In genomic region chr1:40409467-40409866, GRCh38 we compare ENCODE assay signal across 29 cellular contexts. TPM values are rescaled to one million over a fixed set of nuclear protein-coding genes. Genes with fewer than 3 reads are reported as not detected.
DNase-seq lines count a peak whose midpoint lies in the region; ATAC-seq and TF ChIP-seq lines count a peak whose summit lies in the region.
"Had no signal": no experiment of that assay in that cellular context is flagged by ENCODE, and none has a peak within 500 bp of the region (broad histone marks: within the 10 kb centered on the region; RNA-seq: fewer than 3 reads in every experiment).

No MANE protein-coding gene starts in this region.

- no peaks in the 10 kb centered on the region for H3K27me3 ChIP-seq in endodermal cell (ENCODE audit: control insufficient read depth, insufficient read depth, low read length, poor library complexity, severe bottlenecking)
- H3K27me3 ChIP-seq in upper lobe of right lung = no peaks in the 10 kb centered on the region
- H3K27me3 ChIP-seq in left ventricle myocardium inferior (ENCODE audit: low read depth) = no peaks in the 10 kb centered on the region
- H3K27me3 ChIP-seq: left lung had no signal

- H3K9ac ChIP-seq in endodermal cell (ENCODE audit: extremely low read depth, low read length, poor library complexity, severe bottlenecking) = no peak overlapping the region
- H3K9ac ChIP-seq: GM23248 had no signal

- H3K27ac Mint-ChIP-seq in activated naive CD4-positive, alpha-beta T cell treated with anti-CD3 and anti-CD28 coated beads for 36 hours = peak overlapping the region; percentile 46
- H3K27ac Mint-ChIP-seq in T-cell (peak overlapping the region; percentile 18 to 31), endodermal cell (peak overlapping the region; percentile 53)
- H3K27ac Mint-ChIP-seq in stimulated activated effector memory CD8-positive, alpha-beta T cell treated with anti-CD3 and anti-CD28 coated beads, Interleukin-12 subunit alpha, Interleukin-12 subunit beta, amount 100 ng/mL, for 72 hours = peak overlapping the region; percentile 57
- H3K27ac Mint-ChIP-seq: HFFc6 had no signal

- peaks cover 46% of the 10 kb centered on the region for H3K36me3 ChIP-seq in endodermal cell (ENCODE audit: control insufficient read depth, insufficient read depth, low read length)
- peaks cover 49% of the 10 kb centered on the region for H3K36me3 ChIP-seq in upper lobe of right lung
- H3K36me3 ChIP-seq in left ventricle myocardium inferior = peaks cover 8% of the 10 kb centered on the region

- H3K4me3 Mint-ChIP-seq in activated naive CD4-positive, alpha-beta T cell treated with anti-CD3 and anti-CD28 coated beads for 36 hours = no peak overlapping the region
- no peak overlapping the region for H3K4me3 Mint-ChIP-seq in T-cell
- H3K4me3 Mint-ChIP-seq in endodermal cell = no peak overlapping the region
- H3K4me3 Mint-ChIP-seq in stimulated activated effector memory CD8-positive, alpha-beta T cell treated with anti-CD3 and anti-CD28 coated beads, Interleukin-12 subunit alpha, Interleukin-12 subunit beta, amount 100 ng/mL, for 72 hours = no peak overlapping the region
- H3K4me3 Mint-ChIP-seq: activated CD4-positive, alpha-beta memory T cell treated with anti-CD3 and anti-CD28 coated beads for 36 hours; CD4-positive, CD25-positive, alpha-beta regulatory T cell; HFFc6 had no signal

- ATAC-seq in T-cell (replicated peaks in 1 of 4) (no peak), upper lobe of right lung (no peak), GM21381 (IDR thresholded peaks at IDR 0.05; ENCODE audit: unreplicated experiment) (no peak)
- ATAC-seq in stimulated activated effector memory CD8-positive, alpha-beta T cell treated with anti-CD3 and anti-CD28 coated beads, Interleukin-12 subunit alpha, Interleukin-12 subunit beta, amount 100 ng/mL, for 72 hours = no peak
- ATAC-seq: left lung, Panc1, SK-N-SH treated with all-trans-retinoic acid at 6 μM for 48 hours had no signal

- no peak for TF ChIP-seq CTCF in endodermal cell (conservative IDR thresholded peaks at IDR 0.05)
- TF ChIP-seq CTCF in upper lobe of right lung (IDR thresholded peaks at IDR 0.05) = no peak
- no peak for TF ChIP-seq CTCF in left ventricle myocardium inferior (IDR thresholded peaks at IDR 0.05; ENCODE audit: borderline replicate concordance)

- CTCF ChIA-PET in activated naive CD4-positive, alpha-beta T cell treated with anti-CD3 and anti-CD28 coated beads for 36 hours (lab: Charles Lee) = no interaction called here
- CTCF ChIA-PET in T-cell (lab: Charles Lee) = interaction anchor here in 1 of 2 donors (0.5 kb wide), 1 partner anchor 78 kb away, joined by 3 read pairs; no protein-coding TSS in a partner anchor

- peaks cover 39% of the 10 kb centered on the region for H3K4me1 Mint-ChIP-seq in activated naive CD4-positive, alpha-beta T cell treated with anti-CD3 and anti-CD28 coated beads for 36 hours (ENCODE audit: low read depth)
- peaks cover 42 to 66% (median 59%) of the 10 kb centered on the region in 3 donors for H3K4me1 Mint-ChIP-seq in T-cell
- H3K4me1 Mint-ChIP-seq in endodermal cell = peaks cover 24% of the 10 kb centered on the region
- peaks cover 34% of the 10 kb centered on the region for H3K4me1 Mint-ChIP-seq in stimulated activated effector memory CD8-positive, alpha-beta T cell treated with anti-CD3 and anti-CD28 coated beads, Interleukin-12 subunit alpha, Interleukin-12 subunit beta, amount 100 ng/mL, for 72 hours

- H3K27me3 Mint-ChIP-seq in activated naive CD4-positive, alpha-beta T cell treated with anti-CD3 and anti-CD28 coated beads for 36 hours (ENCODE audit: low read depth) = no peaks in the 10 kb centered on the region
- H3K27me3 Mint-ChIP-seq in T-cell (no peaks in the 10 kb centered on the region), endodermal cell (ENCODE audit: insufficient read depth) (no peaks in the 10 kb centered on the region)
- H3K27me3 Mint-ChIP-seq: activated CD4-positive, alpha-beta memory T cell treated with anti-CD3 and anti-CD28 coated beads for 36 hours; CD4-positive, CD25-positive, alpha-beta regulatory T cell had no signal

- intact Hi-C loops in activated naive CD4-positive, alpha-beta T cell treated with anti-CD3 and anti-CD28 coated beads for 36 hours (cut with micrococcal nuclease) = loop anchor here (5.0 kb wide), 1 partner anchor 37 kb away; the partner anchor contains the start of gene SMAP2
- intact Hi-C loops in upper lobe of right lung (cut with DNase I) (loop anchor here (10.0 kb wide), 1 partner anchor 265 kb away; no protein-coding TSS in a partner anchor), left ventricle myocardium inferior (cut with micrococcal nuclease) (loop anchor here (10.0 kb wide), 2 partner anchors 65 to 265 kb away; no protein-coding TSS in a partner anchor)

- no peaks in the 10 kb centered on the region for H3K9me3 Mint-ChIP-seq in activated naive CD4-positive, alpha-beta T cell treated with anti-CD3 and anti-CD28 coated beads for 36 hours
- no peaks in the 10 kb centered on the region for H3K9me3 Mint-ChIP-seq in T-cell
- no peaks in the 10 kb centered on the region for H3K9me3 Mint-ChIP-seq in endodermal cell
- no peaks in the 10 kb centered on the region for H3K9me3 Mint-ChIP-seq in stimulated activated effector memory CD8-positive, alpha-beta T cell treated with anti-CD3 and anti-CD28 coated beads, Interleukin-12 subunit alpha, Interleukin-12 subunit beta, amount 100 ng/mL, for 72 hours
- H3K9me3 Mint-ChIP-seq: activated CD4-positive, alpha-beta memory T cell treated with anti-CD3 and anti-CD28 coated beads for 36 hours; CD4-positive, CD25-positive, alpha-beta regulatory T cell; HFFc6 had no signal

- H3K4me3 ChIP-seq in endodermal cell (ENCODE audit: low read length) (no peak overlapping the region), upper lobe of right lung (no peak overlapping the region), left ventricle myocardium inferior (no peak overlapping the region)
- H3K4me3 ChIP-seq: GM23248, left lung had no signal

- H3K27ac ChIP-seq in endodermal cell (ENCODE audit: low read depth, low read length) (no peak overlapping the region), upper lobe of right lung (no peak overlapping the region), left ventricle myocardium inferior (replicated peaks) (no peak overlapping the region)
- H3K27ac ChIP-seq: epithelial cell of prostate, GM23248, left lung had no signal

- H3K36me3 Mint-ChIP-seq in activated naive CD4-positive, alpha-beta T cell treated with anti-CD3 and anti-CD28 coated beads for 36 hours (ENCODE audit: low read depth) = peaks cover 69% of the 10 kb centered on the region
- H3K36me3 Mint-ChIP-seq in T-cell (peaks cover 47% of the 10 kb centered on the region), endodermal cell (ENCODE audit: low read depth) (peaks cover 29% of the 10 kb centered on the region)
- H3K36me3 Mint-ChIP-seq in stimulated activated effector memory CD8-positive, alpha-beta T cell treated with anti-CD3 and anti-CD28 coated beads, Interleukin-12 subunit alpha, Interleukin-12 subunit beta, amount 100 ng/mL, for 72 hours = peaks cover 99% of the 10 kb centered on the region

- H3K4me1 ChIP-seq in endodermal cell (ENCODE audit: control insufficient read depth, insufficient read depth, low read length) = peaks cover 6% of the 10 kb centered on the region
- H3K4me1 ChIP-seq in upper lobe of right lung = peaks cover 7% of the 10 kb centered on the region
- peaks cover 16% of the 10 kb centered on the region for H3K4me1 ChIP-seq in left ventricle myocardium inferior

- POLR2A ChIA-PET in T-cell (lab: Charles Lee) = no interaction called here

- DNase-seq in activated naive CD4-positive, alpha-beta T cell treated with anti-CD3 and anti-CD28 coated beads for 36 hours = no peak
- DNase-seq in activated naive CD4-positive, alpha-beta T cell treated with Interleukin-2 at 50 U/mL for 16 hours = no peak
- DNase-seq in T-cell (no peak), endodermal cell (no peak), upper lobe of right lung (no peak), left ventricle myocardium inferior (no peak)
- DNase-seq in stimulated activated effector memory CD8-positive, alpha-beta T cell treated with anti-CD3 and anti-CD28 coated beads, Interleukin-12 subunit alpha, Interleukin-12 subunit beta, amount 100 ng/mL, for 72 hours (ENCODE audit: low spot score in 2 of 2) = no peak
- DNase-seq: activated CD4-positive, alpha-beta memory T cell treated with anti-CD3 and anti-CD28 coated beads for 36 hours; activated CD4-positive, alpha-beta T cell treated with anti-CD3 and anti-CD28 coated beads for 1 hour; activated CD8-positive, alpha-beta memory T cell treated with anti-CD3 and anti-CD28 coated beads, Interleukin-2, amount 50 U/mL, for 48 hours; activated effector memory CD4-positive, alpha-beta T cell treated with anti-CD3 and anti-CD28 coated beads, Interleukin-2, amount 50 U/mL, for 16 hours; aorta; CD4-positive, CD25-positive, alpha-beta regulatory T cell; effector CD4-positive, alpha-beta T cell; GM23248; HFFc6; islet precursor cell; left lung; NCI-H146; NCI-H345; NCI-H69; nucleus accumbens; Right ventricle myocardium superior; stimulated activated CD4-positive, alpha-beta T cell treated with anti-CD3 and anti-CD28 coated beads, Interleukin-4, amount 100 ng/mL, for 24 hours; T-helper 2 cell had no signal

- no peaks in the 10 kb centered on the region for H3K9me3 ChIP-seq in endodermal cell (ENCODE audit: control insufficient read depth, low read length)
- no peaks in the 10 kb centered on the region for H3K9me3 ChIP-seq in upper lobe of right lung
- no peaks in the 10 kb centered on the region for H3K9me3 ChIP-seq in left ventricle myocardium inferior (replicated peaks)
- H3K9me3 ChIP-seq: left lung had no signal

- WGBS in endodermal cell (ENCODE audit: insufficient coverage in 1 of 2, insufficient read length in 1 of 2), 2 experiments = 39 to 68% methylated on average over 2 to 4 of the region's 4 CpGs

RNA-seq across cellular contexts. Expression of gene SMAP2, which starts 35.9 kb away (rescaled TPM):
- 100 to 1,000 TPM; 390 to 391 TPM for total RNA-seq in activated naive CD4-positive, alpha-beta T cell treated with anti-CD3 and anti-CD28 coated beads for 36 hours
- total RNA-seq in T-cell (100 to 1,000 TPM; 120 to 254 (median 123) TPM), endodermal cell (10 to 100 TPM; 21.9 to 22.3 TPM), upper lobe of right lung (55.3 TPM), left ventricle myocardium inferior (15.0 TPM)
- 18.0 TPM for polyA plus RNA-seq in endodermal cell (2013, experiment 1 of 2)
- 17.6 TPM for polyA plus RNA-seq in endodermal cell (2013, experiment 2 of 2)

RNA-seq across cellular contexts. Expression of gene ZFP69B, which starts 40.8 kb away (rescaled TPM):
- 10 to 100 TPM; 11.2 to 11.3 TPM for total RNA-seq in activated naive CD4-positive, alpha-beta T cell treated with anti-CD3 and anti-CD28 coated beads for 36 hours
- total RNA-seq in T-cell (10 to 100 TPM in 2 of 5 donors, 1 to 10 TPM in 3; 3.1 to 12.5 (median 7.5) TPM), endodermal cell (10 to 100 TPM in 1 of 2 donors, 1 to 10 TPM in 1; 7.7 to 10.3 TPM), upper lobe of right lung (1.3 TPM), left ventricle myocardium inferior (1.1 TPM)
- polyA plus RNA-seq in endodermal cell (2013, experiment 1 of 2) = 9.7 TPM
- 9.7 TPM for polyA plus RNA-seq in endodermal cell (2013, experiment 2 of 2)
